Comparison of ENCODE assay signal across 1 cellular context in genomic region chr11:12377106-12377823, GRCh38.
TF ChIP-seq lines count a peak whose summit lies in the region.

A gene with protein sequence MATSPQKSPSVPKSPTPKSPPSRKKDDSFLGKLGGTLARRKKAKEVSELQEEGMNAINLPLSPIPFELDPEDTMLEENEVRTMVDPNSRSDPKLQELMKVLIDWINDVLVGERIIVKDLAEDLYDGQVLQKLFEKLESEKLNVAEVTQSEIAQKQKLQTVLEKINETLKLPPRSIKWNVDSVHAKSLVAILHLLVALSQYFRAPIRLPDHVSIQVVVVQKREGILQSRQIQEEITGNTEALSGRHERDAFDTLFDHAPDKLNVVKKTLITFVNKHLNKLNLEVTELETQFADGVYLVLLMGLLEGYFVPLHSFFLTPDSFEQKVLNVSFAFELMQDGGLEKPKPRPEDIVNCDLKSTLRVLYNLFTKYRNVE (plus strand): TSS chr11:12377571. CDS start chr11:12377648, 77 bp downstream.

TF ChIP-seq in WTC11, 78 proteins besides CTCF, POLR2A, EP300 and RAD21 (continued from another document):
- 0 out of 2 replicates have a peak, but pooled peaks have one; percentile 24 for TF ChIP-seq ZBTB43 (CRISPR knock-in tag; IDR thresholded peaks at IDR 0.05)
- TF ChIP-seq RELA (CRISPR knock-in tag; IDR thresholded peaks at IDR 0.05; ENCODE audit: borderline replicate concordance): no peak
- TF ChIP-seq, protein P1, sequence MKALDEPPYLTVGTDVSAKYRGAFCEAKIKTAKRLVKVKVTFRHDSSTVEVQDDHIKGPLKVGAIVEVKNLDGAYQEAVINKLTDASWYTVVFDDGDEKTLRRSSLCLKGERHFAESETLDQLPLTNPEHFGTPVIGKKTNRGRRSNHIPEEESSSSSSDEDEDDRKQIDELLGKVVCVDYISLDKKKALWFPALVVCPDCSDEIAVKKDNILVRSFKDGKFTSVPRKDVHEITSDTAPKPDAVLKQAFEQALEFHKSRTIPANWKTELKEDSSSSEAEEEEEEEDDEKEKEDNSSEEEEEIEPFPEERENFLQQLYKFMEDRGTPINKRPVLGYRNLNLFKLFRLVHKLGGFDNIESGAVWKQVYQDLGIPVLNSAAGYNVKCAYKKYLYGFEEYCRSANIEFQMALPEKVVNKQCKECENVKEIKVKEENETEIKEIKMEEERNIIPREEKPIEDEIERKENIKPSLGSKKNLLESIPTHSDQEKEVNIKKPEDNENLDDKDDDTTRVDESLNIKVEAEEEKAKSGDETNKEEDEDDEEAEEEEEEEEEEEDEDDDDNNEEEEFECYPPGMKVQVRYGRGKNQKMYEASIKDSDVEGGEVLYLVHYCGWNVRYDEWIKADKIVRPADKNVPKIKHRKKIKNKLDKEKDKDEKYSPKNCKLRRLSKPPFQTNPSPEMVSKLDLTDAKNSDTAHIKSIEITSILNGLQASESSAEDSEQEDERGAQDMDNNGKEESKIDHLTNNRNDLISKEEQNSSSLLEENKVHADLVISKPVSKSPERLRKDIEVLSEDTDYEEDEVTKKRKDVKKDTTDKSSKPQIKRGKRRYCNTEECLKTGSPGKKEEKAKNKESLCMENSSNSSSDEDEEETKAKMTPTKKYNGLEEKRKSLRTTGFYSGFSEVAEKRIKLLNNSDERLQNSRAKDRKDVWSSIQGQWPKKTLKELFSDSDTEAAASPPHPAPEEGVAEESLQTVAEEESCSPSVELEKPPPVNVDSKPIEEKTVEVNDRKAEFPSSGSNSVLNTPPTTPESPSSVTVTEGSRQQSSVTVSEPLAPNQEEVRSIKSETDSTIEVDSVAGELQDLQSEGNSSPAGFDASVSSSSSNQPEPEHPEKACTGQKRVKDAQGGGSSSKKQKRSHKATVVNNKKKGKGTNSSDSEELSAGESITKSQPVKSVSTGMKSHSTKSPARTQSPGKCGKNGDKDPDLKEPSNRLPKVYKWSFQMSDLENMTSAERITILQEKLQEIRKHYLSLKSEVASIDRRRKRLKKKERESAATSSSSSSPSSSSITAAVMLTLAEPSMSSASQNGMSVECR (CRISPR knock-in tag; IDR thresholded peaks at IDR 0.05; ENCODE audit: borderline replicate concordance): no peak
- TF ChIP-seq, protein P2, sequence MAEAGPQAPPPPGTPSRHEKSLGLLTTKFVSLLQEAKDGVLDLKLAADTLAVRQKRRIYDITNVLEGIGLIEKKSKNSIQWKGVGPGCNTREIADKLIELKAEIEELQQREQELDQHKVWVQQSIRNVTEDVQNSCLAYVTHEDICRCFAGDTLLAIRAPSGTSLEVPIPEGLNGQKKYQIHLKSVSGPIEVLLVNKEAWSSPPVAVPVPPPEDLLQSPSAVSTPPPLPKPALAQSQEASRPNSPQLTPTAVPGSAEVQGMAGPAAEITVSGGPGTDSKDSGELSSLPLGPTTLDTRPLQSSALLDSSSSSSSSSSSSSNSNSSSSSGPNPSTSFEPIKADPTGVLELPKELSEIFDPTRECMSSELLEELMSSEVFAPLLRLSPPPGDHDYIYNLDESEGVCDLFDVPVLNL (CRISPR knock-in tag; IDR thresholded peaks at IDR 0.05; ENCODE audit: borderline replicate concordance, low read depth): no peak
- TF ChIP-seq KAT7 (CRISPR knock-in tag; IDR thresholded peaks at IDR 0.05; ENCODE audit: borderline replicate concordance): peak; percentile 75; the same call in 1 of the 2 replicates
- no peak for TF ChIP-seq MYBL2 (CRISPR knock-in tag; IDR thresholded peaks at IDR 0.05)
- no peak for TF ChIP-seq PREB (CRISPR knock-in tag; IDR thresholded peaks at IDR 0.05; ENCODE audit: borderline replicate concordance)
- TF ChIP-seq SMAD3 (CRISPR knock-in tag; IDR thresholded peaks at IDR 0.05; ENCODE audit: borderline replicate concordance): no peak
- TF ChIP-seq JAZF1 (CRISPR knock-in tag; IDR thresholded peaks at IDR 0.05): no peak
- TF ChIP-seq TEAD4 (CRISPR knock-in tag; IDR thresholded peaks at IDR 0.05): no peak
- TF ChIP-seq TEAD1 (CRISPR knock-in tag; IDR thresholded peaks at IDR 0.05): no peak
- no peak; the same call in 1 of the 2 replicates for TF ChIP-seq FOXP1 (CRISPR knock-in tag; IDR thresholded peaks at IDR 0.05; ENCODE audit: borderline replicate concordance)
- TF ChIP-seq, protein P3, sequence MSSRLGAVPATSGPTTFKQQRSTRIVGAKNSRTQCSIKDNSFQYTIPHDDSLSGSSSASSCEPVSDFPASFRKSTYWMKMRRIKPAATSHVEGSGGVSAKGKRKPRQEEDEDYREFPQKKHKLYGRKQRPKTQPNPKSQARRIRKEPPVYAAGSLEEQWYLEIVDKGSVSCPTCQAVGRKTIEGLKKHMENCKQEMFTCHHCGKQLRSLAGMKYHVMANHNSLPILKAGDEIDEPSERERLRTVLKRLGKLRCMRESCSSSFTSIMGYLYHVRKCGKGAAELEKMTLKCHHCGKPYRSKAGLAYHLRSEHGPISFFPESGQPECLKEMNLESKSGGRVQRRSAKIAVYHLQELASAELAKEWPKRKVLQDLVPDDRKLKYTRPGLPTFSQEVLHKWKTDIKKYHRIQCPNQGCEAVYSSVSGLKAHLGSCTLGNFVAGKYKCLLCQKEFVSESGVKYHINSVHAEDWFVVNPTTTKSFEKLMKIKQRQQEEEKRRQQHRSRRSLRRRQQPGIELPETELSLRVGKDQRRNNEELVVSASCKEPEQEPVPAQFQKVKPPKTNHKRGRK (CRISPR knock-in tag; IDR thresholded peaks at IDR 0.05; ENCODE audit: borderline replicate concordance): no peak
- peak; percentile 78 for TF ChIP-seq HMGXB4 (CRISPR knock-in tag; IDR thresholded peaks at IDR 0.05)
- TF ChIP-seq MAX (CRISPR knock-in tag; IDR thresholded peaks at IDR 0.05): peak; percentile 60
- TF ChIP-seq CREB1 (CRISPR knock-in tag; IDR thresholded peaks at IDR 0.05): no peak
- no peak for TF ChIP-seq ZNF416 (CRISPR knock-in tag; IDR thresholded peaks at IDR 0.05)
- no peak for TF ChIP-seq CBFB (CRISPR knock-in tag; IDR thresholded peaks at IDR 0.05; ENCODE audit: low read depth)
- no peak; the same call in 1 of the 2 replicates for TF ChIP-seq ZNF138 (CRISPR knock-in tag; conservative IDR thresholded peaks at IDR 0.05)
